Comparison of ENCODE assay signal across 22 cellular contexts in genomic region chr10:12841826-12842225, GRCh38.
"Had no signal": no experiment of that assay in that cellular context is flagged by ENCODE, and none has a peak within 500 bp of the region (broad histone marks: within the 10 kb centered on the region; RNA-seq: fewer than 3 reads in every experiment).

No MANE protein-coding gene starts in this region.

- H3K4me1 Mint-ChIP-seq: activated B cell treated with CpG ODN at 0.5 μM for 24 hours; activated CD4-positive, alpha-beta T cell treated with anti-CD3 and anti-CD28 coated beads, Interleukin-2, amount 10 ng/mL, durations not matched to agents 7 days and 5 days; activated naive CD8-positive, alpha-beta T cell treated with anti-CD3 and anti-CD28 coated beads, Interleukin-2, amount 10 ng/mL, durations not matched to agents 7 days and 5 days had no signal

- H3K9me3 Mint-ChIP-seq: activated B cell treated with CpG ODN at 0.5 μM for 24 hours; activated CD4-positive, alpha-beta memory T cell treated with anti-CD3 and anti-CD28 coated beads for 36 hours; activated CD4-positive, alpha-beta T cell treated with anti-CD3 and anti-CD28 coated beads, Interleukin-2, amount 10 ng/mL, durations not matched to agents 7 days and 5 days; activated naive CD8-positive, alpha-beta T cell treated with anti-CD3 and anti-CD28 coated beads, Interleukin-2, amount 10 ng/mL, durations not matched to agents 7 days and 5 days; activated T-helper 2 cell treated with anti-CD3 and anti-CD28 coated beads, Interferon-gamma antibody, Interleukin-2, Interleukin-4, amounts not matched to agents 10 μg/mL and 5 μg/mL and 100 μg/mL, durations not matched to agents 14 hours and 24 hours and 36 hours had no signal

- H3K4me3 ChIP-seq: Peyer's patch had no signal

- H3K27me3 ChIP-seq: Peyer's patch had no signal

- H3K36me3 ChIP-seq: Peyer's patch had no signal

- DNase-seq: activated B cell treated with CpG ODN at 0.5 μM for 24 hours; activated CD4-positive, alpha-beta memory T cell treated with anti-CD3 and anti-CD28 coated beads for 36 hours; activated CD4-positive, alpha-beta T cell treated with anti-CD3 and anti-CD28 coated beads, Interleukin-2, amount 10 ng/mL, durations not matched to agents 7 days and 5 days; activated CD8-positive, alpha-beta memory T cell treated with anti-CD3 and anti-CD28 coated beads for 24 hours; activated naive CD4-positive, alpha-beta T cell treated with anti-CD3 and anti-CD28 coated beads, Interleukin-2, amount 50 U/mL, for 16 hours; activated naive CD8-positive, alpha-beta T cell treated with anti-CD3 and anti-CD28 coated beads, Interleukin-2, amount 10 ng/mL, durations not matched to agents 7 days and 5 days; activated T-cell treated with anti-CD3 and anti-CD28 coated beads, Interleukin-2, amount 50 U/mL, for 48 hours; aorta; Karpas-422; MM.1S; NCI-H1105; NCI-H1436; NCI-H187; NCI-H2081; NCI-H510A treated with DMSO at 0.1 percent for 48 hours; NCI-H69; SHP77 treated with DMSO at 0.1 percent for 48 hours; T-helper 2 cell; T1000 had no signal

- H3K27ac ChIP-seq: Peyer's patch, RWPE1 had no signal

- H3K4me3 Mint-ChIP-seq: activated B cell treated with CpG ODN at 0.5 μM for 24 hours; activated CD4-positive, alpha-beta memory T cell treated with anti-CD3 and anti-CD28 coated beads for 36 hours; activated CD4-positive, alpha-beta T cell treated with anti-CD3 and anti-CD28 coated beads, Interleukin-2, amount 10 ng/mL, durations not matched to agents 7 days and 5 days; activated naive CD8-positive, alpha-beta T cell treated with anti-CD3 and anti-CD28 coated beads, Interleukin-2, amount 10 ng/mL, durations not matched to agents 7 days and 5 days had no signal

- H3K36me3 Mint-ChIP-seq: activated CD4-positive, alpha-beta memory T cell treated with anti-CD3 and anti-CD28 coated beads for 36 hours; activated naive CD8-positive, alpha-beta T cell treated with anti-CD3 and anti-CD28 coated beads, Interleukin-2, amount 10 ng/mL, durations not matched to agents 7 days and 5 days had no signal

- H3K27ac Mint-ChIP-seq: activated B cell treated with CpG ODN at 0.5 μM for 24 hours; activated CD4-positive, alpha-beta memory T cell treated with anti-CD3 and anti-CD28 coated beads for 36 hours; activated CD4-positive, alpha-beta T cell treated with anti-CD3 and anti-CD28 coated beads, Interleukin-2, amount 10 ng/mL, durations not matched to agents 7 days and 5 days; activated naive CD8-positive, alpha-beta T cell treated with anti-CD3 and anti-CD28 coated beads, Interleukin-2, amount 10 ng/mL, durations not matched to agents 7 days and 5 days; activated T-helper 2 cell treated with anti-CD3 and anti-CD28 coated beads, Interferon-gamma antibody, Interleukin-2, Interleukin-4, amounts not matched to agents 10 μg/mL and 5 μg/mL and 100 μg/mL, durations not matched to agents 14 hours and 24 hours and 36 hours had no signal

- H3K9me3 ChIP-seq: Peyer's patch had no signal
